ENCODE assay signal across 8 cellular contexts in genomic region chr16:31382485-31383161, GRCh38. TPM values are rescaled to one million over a fixed set of nuclear protein-coding genes. Genes with fewer than 3 reads are reported as not detected.
A peak's percentile ranks its signal among the peaks of the same experiment; 100 is the strongest.
DNase-seq lines count a peak whose midpoint lies in the region; ATAC-seq lines count a peak whose summit lies in the region.

No MANE protein-coding gene starts in this region.

- peak; percentile 83 for DNase-seq in ELF-1 (ENCODE audit: low read depth, low spot score)
- peak; percentile 45 to 74 for DNase-seq in SHP77 (lab: John Stamatoyannopoulos, UW)
- DNase-seq in activated gamma-delta T cell treated with anti-CD3 and anti-CD28 coated beads, Interleukin-2, amount 50 U/mL, for 16 hours (ENCODE audit: low read depth) = peak; percentile 55
- DNase-seq in Right ventricle myocardium inferior (ENCODE audit: missing footprints) = peak; percentile 90
- DNase-seq in renal cortical epithelial cell (ENCODE audit: low read depth) = peak; percentile 7
- DNase-seq in NCI-H2029 treated with DMSO at 0.1 percent for 48 hours (lab: John Stamatoyannopoulos, UW) = no peak

- ATAC-seq in HG02870 (IDR thresholded peaks at IDR 0.05; ENCODE audit: unreplicated experiment) (peak; percentile 54), Right ventricle myocardium inferior (peak; percentile 86), GM19397 (IDR thresholded peaks at IDR 0.05; ENCODE audit: unreplicated experiment) (no peak)

- intact Hi-C loops in Right ventricle myocardium inferior (cut with DNase I) = loop anchor here (5.0 kb wide), 1 partner anchor 395 kb away; the partner anchor contains the start of gene HSD3B7

RNA-seq across cellular contexts. Expression of gene ITGAD, which starts 10.5 kb away (rescaled TPM):
- total RNA-seq in Right ventricle myocardium inferior = 0.11 TPM
- total RNA-seq in renal cortical epithelial cell = not detected in 2 replicates

RNA-seq across cellular contexts. Expression of gene ITGAX, which starts 27.6 kb away (rescaled TPM):
- total RNA-seq in Right ventricle myocardium inferior (2.2 TPM), renal cortical epithelial cell (0.05 and 0.17 TPM in 2 replicates)

RNA-seq across cellular contexts. Expression of gene COX6A2, which starts 45.5 kb away (rescaled TPM):
- 1,434 TPM for total RNA-seq in Right ventricle myocardium inferior
- total RNA-seq in renal cortical epithelial cell = not detected in 2 replicates

RNA-seq across cellular contexts. Expression of gene ZNF843, which starts 60.0 kb away (rescaled TPM):
- total RNA-seq in Right ventricle myocardium inferior (1.8 TPM), renal cortical epithelial cell (0.99 TPM in 1 of 2 replicates, not detected in the other)

Comparison
In these comparisons a context has a peak if more than half of its experiments do, and no peak if none do; other contexts are left out.
1. RNA of gene COX6A2, which starts 45.5 kb away (total RNA-seq): 1,434 TPM in Right ventricle myocardium inferior (single experiment); not detected in renal cortical epithelial cell; every median in the first group is over 1,000 times any median in the second.